In the genomic region with DNA sequence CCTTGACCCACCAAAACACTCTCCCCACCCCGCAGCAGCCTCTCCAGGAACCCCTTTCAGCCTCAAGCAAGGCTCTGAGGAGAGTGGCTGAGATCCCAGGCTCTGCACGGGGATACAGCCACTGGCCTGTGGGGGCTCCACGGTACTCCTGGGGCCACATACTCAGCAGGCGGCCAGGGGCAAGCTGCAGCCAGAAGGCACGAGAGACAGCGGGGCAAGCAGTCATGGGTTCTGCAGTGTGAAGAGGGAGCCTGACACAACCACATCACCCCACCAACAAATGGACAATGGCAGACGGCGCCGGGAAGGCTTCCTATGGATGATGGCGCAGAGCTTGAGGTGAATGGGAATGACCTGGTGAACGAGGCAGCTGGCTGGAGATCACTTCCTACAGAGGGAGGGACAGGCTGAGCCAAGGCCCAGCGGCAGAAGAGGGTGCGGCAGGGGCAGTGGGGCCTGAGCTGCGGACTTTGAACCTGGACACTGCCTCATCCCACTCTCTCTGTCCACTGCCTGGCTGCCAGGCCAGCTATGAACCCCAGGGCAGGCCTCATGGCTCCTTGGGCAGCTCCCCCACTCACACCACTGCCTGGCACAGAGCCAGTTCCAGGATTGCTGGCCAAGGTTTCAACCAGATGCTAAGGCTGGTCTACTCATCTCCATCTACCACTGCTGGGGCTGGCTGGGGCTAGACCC, we compare ENCODE assay signal across 1 cellular context.
A peak's percentile ranks its signal among the peaks of the same experiment; 100 is the strongest.
TF ChIP-seq lines count a peak whose summit lies in the region.

No MANE protein-coding gene starts in this region.

TF ChIP-seq in HepG2, 621 proteins besides CTCF, POLR2A, EP300 and RAD21 (continued from another document and continues in another):
- TF ChIP-seq, protein P1, sequence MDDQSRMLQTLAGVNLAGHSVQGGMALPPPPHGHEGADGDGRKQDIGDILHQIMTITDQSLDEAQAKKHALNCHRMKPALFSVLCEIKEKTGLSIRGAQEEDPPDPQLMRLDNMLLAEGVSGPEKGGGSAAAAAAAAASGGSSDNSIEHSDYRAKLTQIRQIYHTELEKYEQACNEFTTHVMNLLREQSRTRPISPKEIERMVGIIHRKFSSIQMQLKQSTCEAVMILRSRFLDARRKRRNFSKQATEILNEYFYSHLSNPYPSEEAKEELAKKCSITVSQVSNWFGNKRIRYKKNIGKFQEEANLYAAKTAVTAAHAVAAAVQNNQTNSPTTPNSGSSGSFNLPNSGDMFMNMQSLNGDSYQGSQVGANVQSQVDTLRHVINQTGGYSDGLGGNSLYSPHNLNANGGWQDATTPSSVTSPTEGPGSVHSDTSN (CRISPR knock-in tag; IDR thresholded peaks at IDR 0.05; ENCODE audit: borderline replicate concordance): no peak
- peak; percentile 95 for TF ChIP-seq SPEN (CRISPR knock-in tag; IDR thresholded peaks at IDR 0.05; ENCODE audit: low read depth)
- peak; percentile 61 for TF ChIP-seq KMT2A (CRISPR knock-in tag; IDR thresholded peaks at IDR 0.05)
- TF ChIP-seq MIXL1 (CRISPR knock-in tag; IDR thresholded peaks at IDR 0.05): 0 out of 2 replicates have a peak, but pooled peaks have one; percentile 13
- TF ChIP-seq ZC3H13 (CRISPR knock-in tag; IDR thresholded peaks at IDR 0.05): peak; percentile 39; the same call in 1 of the 2 replicates
- TF ChIP-seq ZNF720 (CRISPR knock-in tag; IDR thresholded peaks at IDR 0.05): no peak
- TF ChIP-seq, protein P2, sequence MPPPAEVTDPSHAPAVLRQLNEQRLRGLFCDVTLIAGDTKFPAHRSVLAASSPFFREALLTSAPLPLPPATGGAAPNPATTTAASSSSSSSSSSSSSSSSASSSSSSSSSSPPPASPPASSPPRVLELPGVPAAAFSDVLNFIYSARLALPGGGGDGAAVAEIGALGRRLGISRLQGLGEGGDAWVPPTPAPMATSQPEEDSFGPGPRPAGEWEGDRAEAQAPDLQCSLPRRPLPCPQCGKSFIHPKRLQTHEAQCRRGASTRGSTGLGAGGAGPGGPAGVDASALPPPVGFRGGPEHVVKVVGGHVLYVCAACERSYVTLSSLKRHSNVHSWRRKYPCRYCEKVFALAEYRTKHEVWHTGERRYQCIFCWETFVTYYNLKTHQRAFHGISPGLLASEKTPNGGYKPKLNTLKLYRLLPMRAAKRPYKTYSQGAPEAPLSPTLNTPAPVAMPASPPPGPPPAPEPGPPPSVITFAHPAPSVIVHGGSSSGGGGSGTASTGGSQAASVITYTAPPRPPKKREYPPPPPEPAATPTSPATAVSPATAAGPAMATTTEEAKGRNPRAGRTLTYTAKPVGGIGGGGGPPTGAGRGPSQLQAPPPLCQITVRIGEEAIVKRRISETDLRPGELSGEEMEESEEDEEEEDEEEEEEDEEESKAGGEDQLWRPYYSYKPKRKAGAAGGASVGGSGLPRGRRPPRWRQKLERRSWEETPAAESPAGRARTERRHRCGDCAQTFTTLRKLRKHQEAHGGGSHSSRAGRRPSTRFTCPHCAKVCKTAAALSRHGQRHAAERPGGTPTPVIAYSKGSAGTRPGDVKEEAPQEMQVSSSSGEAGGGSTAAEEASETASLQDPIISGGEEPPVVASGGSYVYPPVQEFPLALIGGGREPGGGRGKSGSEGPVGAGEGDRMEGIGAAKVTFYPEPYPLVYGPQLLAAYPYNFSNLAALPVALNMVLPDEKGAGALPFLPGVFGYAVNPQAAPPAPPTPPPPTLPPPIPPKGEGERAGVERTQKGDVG (CRISPR knock-in tag; IDR thresholded peaks at IDR 0.05; ENCODE audit: borderline replicate concordance): peak; percentile 75; the same call in 1 of the 2 replicates
- no peak for TF ChIP-seq ZNF383 (CRISPR knock-in tag; IDR thresholded peaks at IDR 0.05; ENCODE audit: borderline replicate concordance)
- TF ChIP-seq FOSL1 (CRISPR knock-in tag; IDR thresholded peaks at IDR 0.05; ENCODE audit: borderline replicate concordance): peak; percentile 50; the same call in 1 of the 2 replicates
- TF ChIP-seq, protein P3, sequence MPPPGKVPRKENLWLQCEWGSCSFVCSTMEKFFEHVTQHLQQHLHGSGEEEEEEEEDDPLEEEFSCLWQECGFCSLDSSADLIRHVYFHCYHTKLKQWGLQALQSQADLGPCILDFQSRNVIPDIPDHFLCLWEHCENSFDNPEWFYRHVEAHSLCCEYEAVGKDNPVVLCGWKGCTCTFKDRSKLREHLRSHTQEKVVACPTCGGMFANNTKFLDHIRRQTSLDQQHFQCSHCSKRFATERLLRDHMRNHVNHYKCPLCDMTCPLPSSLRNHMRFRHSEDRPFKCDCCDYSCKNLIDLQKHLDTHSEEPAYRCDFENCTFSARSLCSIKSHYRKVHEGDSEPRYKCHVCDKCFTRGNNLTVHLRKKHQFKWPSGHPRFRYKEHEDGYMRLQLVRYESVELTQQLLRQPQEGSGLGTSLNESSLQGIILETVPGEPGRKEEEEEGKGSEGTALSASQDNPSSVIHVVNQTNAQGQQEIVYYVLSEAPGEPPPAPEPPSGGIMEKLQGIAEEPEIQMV (CRISPR knock-in tag; IDR thresholded peaks at IDR 0.05; ENCODE audit: low read depth): 0 out of 2 replicates have a peak, but pooled peaks have one; percentile 45
- no peak for TF ChIP-seq ATRX (CRISPR knock-in tag; IDR thresholded peaks at IDR 0.05; ENCODE audit: borderline replicate concordance)
- TF ChIP-seq, protein P4, sequence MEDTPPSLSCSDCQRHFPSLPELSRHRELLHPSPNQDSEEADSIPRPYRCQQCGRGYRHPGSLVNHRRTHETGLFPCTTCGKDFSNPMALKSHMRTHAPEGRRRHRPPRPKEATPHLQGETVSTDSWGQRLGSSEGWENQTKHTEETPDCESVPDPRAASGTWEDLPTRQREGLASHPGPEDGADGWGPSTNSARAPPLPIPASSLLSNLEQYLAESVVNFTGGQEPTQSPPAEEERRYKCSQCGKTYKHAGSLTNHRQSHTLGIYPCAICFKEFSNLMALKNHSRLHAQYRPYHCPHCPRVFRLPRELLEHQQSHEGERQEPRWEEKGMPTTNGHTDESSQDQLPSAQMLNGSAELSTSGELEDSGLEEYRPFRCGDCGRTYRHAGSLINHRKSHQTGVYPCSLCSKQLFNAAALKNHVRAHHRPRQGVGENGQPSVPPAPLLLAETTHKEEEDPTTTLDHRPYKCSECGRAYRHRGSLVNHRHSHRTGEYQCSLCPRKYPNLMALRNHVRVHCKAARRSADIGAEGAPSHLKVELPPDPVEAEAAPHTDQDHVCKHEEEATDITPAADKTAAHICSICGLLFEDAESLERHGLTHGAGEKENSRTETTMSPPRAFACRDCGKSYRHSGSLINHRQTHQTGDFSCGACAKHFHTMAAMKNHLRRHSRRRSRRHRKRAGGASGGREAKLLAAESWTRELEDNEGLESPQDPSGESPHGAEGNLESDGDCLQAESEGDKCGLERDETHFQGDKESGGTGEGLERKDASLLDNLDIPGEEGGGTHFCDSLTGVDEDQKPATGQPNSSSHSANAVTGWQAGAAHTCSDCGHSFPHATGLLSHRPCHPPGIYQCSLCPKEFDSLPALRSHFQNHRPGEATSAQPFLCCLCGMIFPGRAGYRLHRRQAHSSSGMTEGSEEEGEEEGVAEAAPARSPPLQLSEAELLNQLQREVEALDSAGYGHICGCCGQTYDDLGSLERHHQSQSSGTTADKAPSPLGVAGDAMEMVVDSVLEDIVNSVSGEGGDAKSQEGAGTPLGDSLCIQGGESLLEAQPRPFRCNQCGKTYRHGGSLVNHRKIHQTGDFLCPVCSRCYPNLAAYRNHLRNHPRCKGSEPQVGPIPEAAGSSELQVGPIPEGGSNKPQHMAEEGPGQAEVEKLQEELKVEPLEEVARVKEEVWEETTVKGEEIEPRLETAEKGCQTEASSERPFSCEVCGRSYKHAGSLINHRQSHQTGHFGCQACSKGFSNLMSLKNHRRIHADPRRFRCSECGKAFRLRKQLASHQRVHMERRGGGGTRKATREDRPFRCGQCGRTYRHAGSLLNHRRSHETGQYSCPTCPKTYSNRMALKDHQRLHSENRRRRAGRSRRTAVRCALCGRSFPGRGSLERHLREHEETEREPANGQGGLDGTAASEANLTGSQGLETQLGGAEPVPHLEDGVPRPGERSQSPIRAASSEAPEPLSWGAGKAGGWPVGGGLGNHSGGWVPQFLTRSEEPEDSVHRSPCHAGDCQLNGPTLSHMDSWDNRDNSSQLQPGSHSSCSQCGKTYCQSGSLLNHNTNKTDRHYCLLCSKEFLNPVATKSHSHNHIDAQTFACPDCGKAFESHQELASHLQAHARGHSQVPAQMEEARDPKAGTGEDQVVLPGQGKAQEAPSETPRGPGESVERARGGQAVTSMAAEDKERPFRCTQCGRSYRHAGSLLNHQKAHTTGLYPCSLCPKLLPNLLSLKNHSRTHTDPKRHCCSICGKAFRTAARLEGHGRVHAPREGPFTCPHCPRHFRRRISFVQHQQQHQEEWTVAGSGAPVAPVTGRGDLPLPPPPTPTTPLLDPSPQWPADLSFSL (CRISPR knock-in tag; IDR thresholded peaks at IDR 0.05): no peak
- TF ChIP-seq, protein P5, sequence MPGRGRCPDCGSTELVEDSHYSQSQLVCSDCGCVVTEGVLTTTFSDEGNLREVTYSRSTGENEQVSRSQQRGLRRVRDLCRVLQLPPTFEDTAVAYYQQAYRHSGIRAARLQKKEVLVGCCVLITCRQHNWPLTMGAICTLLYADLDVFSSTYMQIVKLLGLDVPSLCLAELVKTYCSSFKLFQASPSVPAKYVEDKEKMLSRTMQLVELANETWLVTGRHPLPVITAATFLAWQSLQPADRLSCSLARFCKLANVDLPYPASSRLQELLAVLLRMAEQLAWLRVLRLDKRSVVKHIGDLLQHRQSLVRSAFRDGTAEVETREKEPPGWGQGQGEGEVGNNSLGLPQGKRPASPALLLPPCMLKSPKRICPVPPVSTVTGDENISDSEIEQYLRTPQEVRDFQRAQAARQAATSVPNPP (CRISPR knock-in tag; IDR thresholded peaks at IDR 0.05): no peak
- TF ChIP-seq ZNF543 (CRISPR knock-in tag; IDR thresholded peaks at IDR 0.05): 0 out of 2 replicates have a peak, but pooled peaks have one; percentile 55
- no peak for TF ChIP-seq POLR2AphosphoS2 (IDR thresholded peaks at IDR 0.05; ENCODE audit: low read depth, low read length)
- TF ChIP-seq, protein P6, sequence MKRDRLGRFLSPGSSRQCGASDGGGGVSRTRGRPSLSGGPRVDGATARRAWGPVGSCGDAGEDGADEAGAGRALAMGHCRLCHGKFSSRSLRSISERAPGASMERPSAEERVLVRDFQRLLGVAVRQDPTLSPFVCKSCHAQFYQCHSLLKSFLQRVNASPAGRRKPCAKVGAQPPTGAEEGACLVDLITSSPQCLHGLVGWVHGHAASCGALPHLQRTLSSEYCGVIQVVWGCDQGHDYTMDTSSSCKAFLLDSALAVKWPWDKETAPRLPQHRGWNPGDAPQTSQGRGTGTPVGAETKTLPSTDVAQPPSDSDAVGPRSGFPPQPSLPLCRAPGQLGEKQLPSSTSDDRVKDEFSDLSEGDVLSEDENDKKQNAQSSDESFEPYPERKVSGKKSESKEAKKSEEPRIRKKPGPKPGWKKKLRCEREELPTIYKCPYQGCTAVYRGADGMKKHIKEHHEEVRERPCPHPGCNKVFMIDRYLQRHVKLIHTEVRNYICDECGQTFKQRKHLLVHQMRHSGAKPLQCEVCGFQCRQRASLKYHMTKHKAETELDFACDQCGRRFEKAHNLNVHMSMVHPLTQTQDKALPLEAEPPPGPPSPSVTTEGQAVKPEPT (CRISPR knock-in tag; IDR thresholded peaks at IDR 0.05; ENCODE audit: low read depth): no peak
- no peak for TF ChIP-seq ZNF572 (CRISPR knock-in tag; IDR thresholded peaks at IDR 0.05)
- peak; percentile 51; the same call in 1 of the 2 replicates for TF ChIP-seq ZNF567 (CRISPR knock-in tag; IDR thresholded peaks at IDR 0.05; ENCODE audit: borderline replicate concordance)
- peak; percentile 74; the same call in 1 of the 2 replicates for TF ChIP-seq ZNF205 (CRISPR knock-in tag; IDR thresholded peaks at IDR 0.05)
- TF ChIP-seq, protein P7, sequence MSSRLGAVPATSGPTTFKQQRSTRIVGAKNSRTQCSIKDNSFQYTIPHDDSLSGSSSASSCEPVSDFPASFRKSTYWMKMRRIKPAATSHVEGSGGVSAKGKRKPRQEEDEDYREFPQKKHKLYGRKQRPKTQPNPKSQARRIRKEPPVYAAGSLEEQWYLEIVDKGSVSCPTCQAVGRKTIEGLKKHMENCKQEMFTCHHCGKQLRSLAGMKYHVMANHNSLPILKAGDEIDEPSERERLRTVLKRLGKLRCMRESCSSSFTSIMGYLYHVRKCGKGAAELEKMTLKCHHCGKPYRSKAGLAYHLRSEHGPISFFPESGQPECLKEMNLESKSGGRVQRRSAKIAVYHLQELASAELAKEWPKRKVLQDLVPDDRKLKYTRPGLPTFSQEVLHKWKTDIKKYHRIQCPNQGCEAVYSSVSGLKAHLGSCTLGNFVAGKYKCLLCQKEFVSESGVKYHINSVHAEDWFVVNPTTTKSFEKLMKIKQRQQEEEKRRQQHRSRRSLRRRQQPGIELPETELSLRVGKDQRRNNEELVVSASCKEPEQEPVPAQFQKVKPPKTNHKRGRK (CRISPR knock-in tag; IDR thresholded peaks at IDR 0.05): no peak
- no peak for TF ChIP-seq ZNF510 (CRISPR knock-in tag; IDR thresholded peaks at IDR 0.05; ENCODE audit: low read depth)
- TF ChIP-seq ZNF850 (CRISPR knock-in tag; conservative IDR thresholded peaks at IDR 0.05): no peak
- peak; percentile 98; the same call in 1 of the 2 replicates for TF ChIP-seq MTA1 (CRISPR knock-in tag; IDR thresholded peaks at IDR 0.05; ENCODE audit: borderline replicate concordance)
- TF ChIP-seq, protein P8, sequence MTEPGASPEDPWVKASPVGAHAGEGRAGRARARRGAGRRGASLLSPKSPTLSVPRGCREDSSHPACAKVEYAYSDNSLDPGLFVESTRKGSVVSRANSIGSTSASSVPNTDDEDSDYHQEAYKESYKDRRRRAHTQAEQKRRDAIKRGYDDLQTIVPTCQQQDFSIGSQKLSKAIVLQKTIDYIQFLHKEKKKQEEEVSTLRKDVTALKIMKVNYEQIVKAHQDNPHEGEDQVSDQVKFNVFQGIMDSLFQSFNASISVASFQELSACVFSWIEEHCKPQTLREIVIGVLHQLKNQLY (CRISPR knock-in tag; IDR thresholded peaks at IDR 0.05): no peak
- no peak for TF ChIP-seq SRF (IDR thresholded peaks at IDR 0.05; ENCODE audit: low read depth, low read length)
- TF ChIP-seq RAD51 (IDR thresholded peaks at IDR 0.05; ENCODE audit: borderline replicate concordance): no peak
- TF ChIP-seq ZBTB1 (CRISPR knock-in tag; IDR thresholded peaks at IDR 0.05; ENCODE audit: borderline replicate concordance): 0 out of 2 replicates have a peak, but pooled peaks have one; percentile 18
- no peak for TF ChIP-seq PAF1 (CRISPR knock-in tag; IDR thresholded peaks at IDR 0.05)
- no peak for TF ChIP-seq JARID2 (CRISPR knock-in tag; IDR thresholded peaks at IDR 0.05; ENCODE audit: insufficient replicate concordance)
- peak; percentile 17; the same call in 1 of the 2 replicates for TF ChIP-seq SIX1 (CRISPR knock-in tag; IDR thresholded peaks at IDR 0.05; ENCODE audit: borderline replicate concordance)
